In genomic region chr11:11667056-11667455, GRCh38 we compare ENCODE assay signal across 1 cellular context.
TF ChIP-seq lines count a peak whose summit lies in the region.

No MANE protein-coding gene starts in this region.

TF ChIP-seq in SK-N-SH, 30 proteins besides CTCF, POLR2A, EP300 and RAD21 (continued from another document):
- TF ChIP-seq ZBTB33 (IDR thresholded peaks at IDR 0.05; ENCODE audit: borderline replicate concordance, low read depth), result no peak
